ENCODE assay signal across 1 cellular context in genomic region chr2:207746131-207746530, GRCh38.
A peak's percentile ranks its signal among the peaks of the same experiment; 100 is the strongest.
TF ChIP-seq lines count a peak whose summit lies in the region.

No MANE protein-coding gene starts in this region.

TF ChIP-seq in H1, 55 proteins besides CTCF, POLR2A, EP300 and RAD21:
- TF ChIP-seq SAP30 (IDR thresholded peaks at IDR 0.05; ENCODE audit: insufficient read depth, insufficient replicate concordance, low read length) (no peak), JUND (IDR thresholded peaks at IDR 0.05; ENCODE audit: low read length) (0 out of 2 replicates have a peak, but pooled peaks have one; percentile 17), EGR1 (IDR thresholded peaks at IDR 0.05; ENCODE audit: borderline replicate concordance, low read depth, low read length) (0 out of 2 replicates have a peak, but pooled peaks have one; percentile 13), ATF2 (IDR thresholded peaks at IDR 0.05; ENCODE audit: low read length) (peak; percentile 62; the same call in 1 of the 2 replicates), HDAC6 (IDR thresholded peaks at IDR 0.05; ENCODE audit: low read depth, low read length) (no peak)
- TF ChIP-seq, protein P1, sequence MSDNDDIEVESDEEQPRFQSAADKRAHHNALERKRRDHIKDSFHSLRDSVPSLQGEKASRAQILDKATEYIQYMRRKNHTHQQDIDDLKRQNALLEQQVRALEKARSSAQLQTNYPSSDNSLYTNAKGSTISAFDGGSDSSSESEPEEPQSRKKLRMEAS (IDR thresholded peaks at IDR 0.05), result peak; percentile 29; the same call in 1 of the 2 replicates
TF ChIP-seq in H1: peak in this region for 4.
